ENCODE assay signal across 10 cellular contexts in genomic region chr3:129485681-129486056, GRCh38. TPM values are rescaled to one million over a fixed set of nuclear protein-coding genes. Genes with fewer than 3 reads are reported as not detected.
DNase-seq lines count a peak whose midpoint lies in the region; ATAC-seq and TF ChIP-seq lines count a peak whose summit lies in the region.
"Had no signal": no experiment of that assay in that cellular context is flagged by ENCODE, and none has a peak within 500 bp of the region (broad histone marks: within the 10 kb centered on the region; RNA-seq: fewer than 3 reads in every experiment).

No MANE protein-coding gene starts in this region.

- H3K4me3 ChIP-seq in Caco-2 (ENCODE audit: low read depth, low read length): no peak overlapping the region
- no peak overlapping the region for H3K4me3 ChIP-seq in adipocyte (ENCODE audit: low read length)
- no peak overlapping the region for H3K4me3 ChIP-seq in gastroesophageal sphincter
- no peak overlapping the region for H3K4me3 ChIP-seq in CD8-positive, alpha-beta T cell (ENCODE audit: low read depth, low read length)
- no peak overlapping the region for H3K4me3 ChIP-seq in effector memory CD4-positive, alpha-beta T cell (ENCODE audit: insufficient read depth, low read depth, low read length, poor library complexity, severe bottlenecking)

- H3K27me3 Mint-ChIP-seq in Caco-2 (ENCODE audit: insufficient read depth, unreplicated experiment): no peaks in the 10 kb centered on the region
- H3K27me3 Mint-ChIP-seq in CD8-positive, alpha-beta T cell (ENCODE audit: low read depth): no peaks in the 10 kb centered on the region
- H3K27me3 Mint-ChIP-seq: stimulated activated memory B cell treated with anti-CD40 and anti-IgM and Interleukin-4, amounts not matched to agents 10 μg/mL and 1 μg/mL and 100 μg/mL, for 72 hours had no signal

- DNase-seq in Caco-2 (peak; percentile 40 to 49), adipocyte (ENCODE audit: low read depth) (peak; percentile 98), pons (ENCODE audit: low spot score) (peak; percentile 83), NCI-H82 treated with DMSO at 0.1 percent for 48 hours (lab: John Stamatoyannopoulos, UW; ENCODE audit: unreplicated experiment) (no peak), DMS79 (lab: John Stamatoyannopoulos, UW) (no peak)
- no peak for DNase-seq in CD8-positive, alpha-beta T cell
- no peak for DNase-seq in effector memory CD4-positive, alpha-beta T cell

- 60 to 63% methylated on average over 1 to 2 of the region's 8 CpGs for WGBS in gastroesophageal sphincter (ENCODE audit: low coverage in 1 of 2), 2 donors

- peaks cover 11% of the 10 kb centered on the region for H3K4me1 Mint-ChIP-seq in Caco-2 (ENCODE audit: low read depth, unreplicated experiment)
- H3K4me1 Mint-ChIP-seq in CD8-positive, alpha-beta T cell (ENCODE audit: low read depth): peaks cover 12% of the 10 kb centered on the region

- H3K4me3 Mint-ChIP-seq in Caco-2 (ENCODE audit: unreplicated experiment): no peak overlapping the region
- no peak overlapping the region for H3K4me3 Mint-ChIP-seq in CD8-positive, alpha-beta T cell
- H3K4me3 Mint-ChIP-seq: stimulated activated memory B cell treated with anti-CD40 and anti-IgM and Interleukin-4, amounts not matched to agents 10 μg/mL and 1 μg/mL and 100 μg/mL, for 72 hours had no signal

- H3K9me3 Mint-ChIP-seq in Caco-2 (ENCODE audit: unreplicated experiment): no peaks in the 10 kb centered on the region
- H3K9me3 Mint-ChIP-seq in CD8-positive, alpha-beta T cell: no peaks in the 10 kb centered on the region
- H3K9me3 Mint-ChIP-seq: stimulated activated memory B cell treated with anti-CD40 and anti-IgM and Interleukin-4, amounts not matched to agents 10 μg/mL and 1 μg/mL and 100 μg/mL, for 72 hours had no signal

- no peak for TF ChIP-seq EP300 in gastroesophageal sphincter (IDR thresholded peaks at IDR 0.05)

- CTCF ChIA-PET in Caco-2 (lab: Charles Lee): interaction anchor here (0.8 to 1.1 kb wide), 2 partner anchors 102 to 142 kb away, joined by 3 read pairs; no protein-coding TSS in a partner anchor
- CTCF ChIA-PET in CD8-positive, alpha-beta T cell (lab: Charles Lee): interaction anchor here (0.9 to 1.2 kb wide), 2 partner anchors 12 to 450 kb away, joined by 3 read pairs; no protein-coding TSS in a partner anchor

- POLR2A ChIA-PET in Caco-2 (lab: Charles Lee): no interaction called here
- POLR2A ChIA-PET in CD8-positive, alpha-beta T cell (lab: Charles Lee): interaction anchor here (1.3 kb wide), 1 partner anchor 120 kb away, joined by 4 read pairs; no protein-coding TSS in a partner anchor

- peaks cover 2% of the 10 kb centered on the region; the same call in 1 of the 2 replicates for H3K36me3 ChIP-seq in Caco-2 (ENCODE audit: control insufficient read depth, insufficient read depth, low read length)
- peaks cover under 1% of the 10 kb centered on the region for H3K36me3 ChIP-seq in adipocyte (ENCODE audit: control insufficient read depth, insufficient read depth, low read length, severe bottlenecking)
- H3K36me3 ChIP-seq in gastroesophageal sphincter: peaks cover 0 to 84% of the 10 kb centered on the region in 2 donors
- no peaks in the 10 kb centered on the region for H3K36me3 ChIP-seq in CD8-positive, alpha-beta T cell (ENCODE audit: insufficient read depth, low read length)
- peaks cover 2% of the 10 kb centered on the region for H3K36me3 ChIP-seq in effector memory CD4-positive, alpha-beta T cell (ENCODE audit: control insufficient read depth, insufficient read depth, low read length)

- peaks cover 6% of the 10 kb centered on the region for H3K36me3 Mint-ChIP-seq in Caco-2 (ENCODE audit: insufficient read depth, unreplicated experiment)
- peaks cover 39% of the 10 kb centered on the region for H3K36me3 Mint-ChIP-seq in CD8-positive, alpha-beta T cell

- H3K27ac ChIP-seq in gastroesophageal sphincter: peak overlapping the region in 3 of 4 donors; percentile 55 to 68 (median 61)
- no peak overlapping the region for H3K27ac ChIP-seq in CD8-positive, alpha-beta T cell (ENCODE audit: low read depth, low read length)
- no peak overlapping the region for H3K27ac ChIP-seq in effector memory CD4-positive, alpha-beta T cell (ENCODE audit: insufficient read depth, low read length, poor library complexity, severe bottlenecking)
- H3K27ac ChIP-seq: VCaP had no signal

- intact Hi-C loops in Caco-2 (cut with micrococcal nuclease; ENCODE audit: unreplicated experiment): no loop called here
- intact Hi-C loops in CD8-positive, alpha-beta T cell (cut with DNase I, micrococcal nuclease): no loop called here

- no peak for TF ChIP-seq POLR2A in gastroesophageal sphincter (IDR thresholded peaks at IDR 0.05)

- TF ChIP-seq CTCF in Caco-2 (IDR thresholded peaks at IDR 0.05; ENCODE audit: insufficient read depth in 1 of 2, low read depth in 1 of 2, low read length in 1 of 2, severe bottlenecking in 1 of 2, unreplicated experiment in 1 of 2): no peak
- no peak for TF ChIP-seq CTCF in gastroesophageal sphincter (IDR thresholded peaks at IDR 0.05)
- TF ChIP-seq CTCF in CD8-positive, alpha-beta T cell (IDR thresholded peaks at IDR 0.05): no peak

- BruUV-seq in Caco-2 (replicated peaks; lab: Mats Ljungman, UMichigan): no TSS peak

- peak; percentile 68 for ATAC-seq in gastroesophageal sphincter
- ATAC-seq in CD8-positive, alpha-beta T cell: no peak
- ATAC-seq: stimulated activated memory B cell treated with anti-CD40 and anti-IgM and Interleukin-4, amounts not matched to agents 10 μg/mL and 1 μg/mL and 100 μg/mL, for 72 hours had no signal

- H3K9ac ChIP-seq in adipocyte (ENCODE audit: low read length): peak overlapping the region; percentile 90

- H3K4me1 ChIP-seq in Caco-2 (no peaks in the 10 kb centered on the region; the same call in 1 of the 2 replicates), adipocyte (ENCODE audit: control insufficient read depth, insufficient read depth, low read length) (peaks cover 84% of the 10 kb centered on the region), gastroesophageal sphincter (peaks cover 0 to 31% (median 11%) of the 10 kb centered on the region in 3 donors)
- H3K4me1 ChIP-seq in CD8-positive, alpha-beta T cell (ENCODE audit: insufficient read depth, low read length): peaks cover 10% of the 10 kb centered on the region
- H3K4me1 ChIP-seq in effector memory CD4-positive, alpha-beta T cell (ENCODE audit: control insufficient read depth, insufficient read depth, low read length, poor library complexity, severe bottlenecking): peaks cover 10% of the 10 kb centered on the region

- peak overlapping the region; percentile 74 for H3K27ac Mint-ChIP-seq in Caco-2 (ENCODE audit: unreplicated experiment)
- no peak overlapping the region for H3K27ac Mint-ChIP-seq in CD8-positive, alpha-beta T cell
- H3K27ac Mint-ChIP-seq: stimulated activated memory B cell treated with anti-CD40 and anti-IgM and Interleukin-4, amounts not matched to agents 10 μg/mL and 1 μg/mL and 100 μg/mL, for 72 hours had no signal

- H3K27me3 ChIP-seq in Caco-2 (replicated peaks; ENCODE audit: control insufficient read depth, insufficient read depth, low read length): no peaks in the 10 kb centered on the region
- H3K27me3 ChIP-seq in adipocyte (replicated peaks; ENCODE audit: control insufficient read depth, insufficient read depth, low read length): no peaks in the 10 kb centered on the region
- H3K27me3 ChIP-seq in gastroesophageal sphincter: no peaks in the 10 kb centered on the region
- no peaks in the 10 kb centered on the region for H3K27me3 ChIP-seq in CD8-positive, alpha-beta T cell (ENCODE audit: insufficient read depth, low read length)
- no peaks in the 10 kb centered on the region for H3K27me3 ChIP-seq in effector memory CD4-positive, alpha-beta T cell (replicated peaks; ENCODE audit: control insufficient read depth, insufficient read depth, low read length, poor library complexity, severe bottlenecking)

- no peaks in the 10 kb centered on the region for H3K9me3 ChIP-seq in Caco-2
- H3K9me3 ChIP-seq in adipocyte (ENCODE audit: control insufficient read depth, low read length): no peaks in the 10 kb centered on the region
- no peaks in the 10 kb centered on the region for H3K9me3 ChIP-seq in gastroesophageal sphincter
- H3K9me3 ChIP-seq in CD8-positive, alpha-beta T cell (ENCODE audit: low read length): no peaks in the 10 kb centered on the region
- no peaks in the 10 kb centered on the region for H3K9me3 ChIP-seq in effector memory CD4-positive, alpha-beta T cell (ENCODE audit: control insufficient read depth, low read length)

RNA-seq across cellular contexts. Expression of gene RHO, which starts 42.8 kb away (rescaled TPM):
- total RNA-seq in Caco-2 (2022) (not detected in 2 replicates), gastroesophageal sphincter (not detected)
- total RNA-seq in CD8-positive, alpha-beta T cell: not detected

RNA-seq across cellular contexts. Expression of gene IFT122, which starts 45.6 kb away (rescaled TPM):
- total RNA-seq in Caco-2 (2022): 21.9 and 30.0 TPM in 2 replicates
- total RNA-seq in gastroesophageal sphincter: 10 to 100 TPM; 18.1 to 38.3 (median 26.8) TPM
- total RNA-seq in CD8-positive, alpha-beta T cell: 10 to 100 TPM; 14.7 to 16.9 TPM

RNA-seq across cellular contexts. Expression of gene MBD4, which starts 45.9 kb away (rescaled TPM):
- total RNA-seq in Caco-2 (2022) (33.5 and 39.8 TPM in 2 replicates), gastroesophageal sphincter (10 to 100 TPM; 11.4 to 38.6 (median 18.8) TPM)
- 10 to 100 TPM; 48.5 to 51.8 TPM for total RNA-seq in CD8-positive, alpha-beta T cell

RNA-seq across cellular contexts. Expression of gene EFCAB12, which starts 57.2 kb away (rescaled TPM):
- 0.14 and 0.49 TPM in 2 replicates for total RNA-seq in Caco-2 (2022)
- under 1 TPM in 2 of 4 donors, not detected in 2; 0.08 to 0.47 TPM for total RNA-seq in gastroesophageal sphincter
- total RNA-seq in CD8-positive, alpha-beta T cell: 1 to 10 TPM; 2.3 to 3.1 TPM

RNA-seq across cellular contexts. Expression of gene H1-8, which starts 57.3 kb away (rescaled TPM):
- total RNA-seq in Caco-2 (2022): not detected in 2 replicates
- not detected for total RNA-seq in gastroesophageal sphincter
- not detected for total RNA-seq in CD8-positive, alpha-beta T cell

Comparison
In these comparisons a context has a peak if more than half of its experiments do, and no peak if none do; other contexts are left out.
1. DNase-seq: peak in Caco-2 (2 of 2), adipocyte (single experiment) and pons (single experiment); none in NCI-H82 treated with DMSO at 0.1 percent for 48 hours (single experiment), CD8-positive, alpha-beta T cell (0 of 7), effector memory CD4-positive, alpha-beta T cell (0 of 3) and DMS79 (single experiment).
2. H3K27ac ChIP-seq: peak in gastroesophageal sphincter (3 of 4); none in CD8-positive, alpha-beta T cell (single experiment) and effector memory CD4-positive, alpha-beta T cell (single experiment).